Comparison of ENCODE assay signal across 1 cellular context in the genomic region with DNA sequence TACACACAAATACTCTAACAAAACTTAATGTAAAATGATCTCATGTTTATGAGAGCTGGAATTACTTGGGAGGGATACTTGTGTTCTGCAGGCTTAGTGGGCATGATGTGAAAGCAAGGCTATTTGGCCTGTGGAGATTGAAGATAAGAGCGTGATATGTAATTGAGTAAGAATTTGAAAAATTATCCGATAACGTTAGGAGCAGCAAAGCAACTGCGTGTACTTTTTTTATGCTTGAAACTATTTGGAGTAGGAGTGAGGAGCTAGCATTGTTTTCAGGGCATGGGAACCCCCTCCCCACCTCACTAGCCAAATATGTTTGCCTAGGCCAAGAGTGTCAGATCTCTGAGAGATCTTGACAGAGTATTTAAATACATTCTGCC. TPM values are rescaled to one million over a fixed set of nuclear protein-coding genes. Genes with fewer than 3 reads are reported as not detected.
"Had no signal": no experiment of that assay in that cellular context is flagged by ENCODE, and none has a peak within 500 bp of the region (broad histone marks: within the 10 kb centered on the region; RNA-seq: fewer than 3 reads in every experiment).

No MANE protein-coding gene starts in this region.

RNA-seq across cellular contexts. Expression of a gene that starts 17.5 kb away (rescaled TPM):
- total RNA-seq: left ventricle myocardium inferior had no signal
